17 cellular contexts compared by ENCODE assay signal in the genomic region with DNA sequence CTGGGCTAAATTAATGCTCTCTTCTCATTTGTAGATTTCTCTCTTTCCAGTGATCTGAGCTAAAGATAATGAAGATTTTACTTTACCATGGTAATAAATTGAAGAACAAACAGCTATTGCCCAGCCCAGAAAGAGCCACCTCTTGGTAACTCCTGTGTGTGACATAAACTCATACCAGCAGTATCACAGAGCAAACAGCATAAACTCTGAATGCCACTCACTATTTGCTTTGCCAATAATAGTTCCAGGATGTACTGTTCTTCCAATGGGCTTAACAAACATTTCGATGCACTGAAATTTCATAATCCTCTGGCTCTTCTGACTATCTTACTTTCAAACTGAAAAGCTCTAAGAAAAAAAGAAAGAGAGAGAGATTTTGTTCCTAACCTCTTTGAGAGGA.
DNase-seq lines count a peak whose midpoint lies in the region; ATAC-seq, FAIRE-seq and TF ChIP-seq lines count a peak whose summit lies in the region.
"Had no signal": no experiment of that assay in that cellular context is flagged by ENCODE, and none has a peak within 500 bp of the region (broad histone marks: within the 10 kb centered on the region; RNA-seq: fewer than 3 reads in every experiment).

No MANE protein-coding gene starts in this region.

- TF ChIP-seq EP300 in HepG2 (IDR thresholded peaks at IDR 0.05; ENCODE audit: low read depth in 2 of 2, low read length in 2 of 2) (no peak), HepG2 (CRISPR knock-in tag; IDR thresholded peaks at IDR 0.05; ENCODE audit: borderline replicate concordance) (no peak)

- DNase-seq in DMS53 treated with DMSO at 0.1 percent for 48 hours (lab: John Stamatoyannopoulos, UW; ENCODE audit: unreplicated experiment) (peak; percentile 11), body of pancreas (peak; percentile 17 to 62 (median 42)), HepG2 (ENCODE audit: low spot score) (peak; percentile 4), small intestine (peak; percentile 22), NCI-H2081 (lab: John Stamatoyannopoulos, UW) (no peak), NCI-H510A (lab: John Stamatoyannopoulos, UW) (no peak)
- DNase-seq in activated T-helper 1 cell treated with anti-CD3 and anti-CD28 coated beads, Interleukin-12 subunit alpha, Interleukin-12 subunit beta, Interleukin-2, Interleukin-4 antibody, amounts not matched to agents 30 ng/mL and 10 ng/mL and 1 ng/mL, durations not matched to agents 14 hours and 24 hours and 36 hours (ENCODE audit: low spot score), result no peak
- DNase-seq: BE2C; CD4-positive, alpha-beta memory T cell; DMS79 treated with DMSO at 0.1 percent for 48 hours; NCI-H1436 treated with DMSO at 0.1 percent for 48 hours; NCI-H2227 treated with DMSO at 0.1 percent for 48 hours; NCI-H524 treated with DMSO at 0.1 percent for 48 hours; SK-N-SH had no signal

- H3K4me1 ChIP-seq in body of pancreas (peaks cover 32% of the 10 kb centered on the region), HepG2 (ENCODE audit: insufficient read depth, low read length) (no peaks in the 10 kb centered on the region), small intestine (ENCODE audit: control insufficient read depth in 2 of 2, insufficient read depth in 1 of 2, low read depth in 1 of 2, low read length in 1 of 2) (no peaks in the 10 kb centered on the region)
- H3K4me1 ChIP-seq: BE2C, HAP-1 had no signal

- CTCF ChIA-PET in HepG2 (lab: Yijun Ruan, JAX; ENCODE audit: low intra/inter-chr PET ratio, low total read pairs), result interaction anchor here (0.6 kb wide), 1 partner anchor 676 kb away, joined by 4 read pairs; no protein-coding TSS in a partner anchor

- no peak overlapping the region for H3K27ac Mint-ChIP-seq in activated T-helper 1 cell treated with anti-CD3 and anti-CD28 coated beads, Interleukin-12 subunit alpha, Interleukin-12 subunit beta, Interleukin-2, Interleukin-4 antibody, amounts not matched to agents 30 ng/mL and 10 ng/mL and 1 ng/mL, durations not matched to agents 14 hours and 24 hours and 36 hours
- H3K27ac Mint-ChIP-seq: CD4-positive, alpha-beta memory T cell had no signal

- POLR2A ChIA-PET in HepG2 (lab: Yijun Ruan, JAX), result no interaction called here

- TF ChIP-seq RAD21 in HepG2 (CRISPR knock-in tag; IDR thresholded peaks at IDR 0.05), result no peak

- no peaks in the 10 kb centered on the region for H3K4me1 Mint-ChIP-seq in activated T-helper 1 cell treated with anti-CD3 and anti-CD28 coated beads, Interleukin-12 subunit alpha, Interleukin-12 subunit beta, Interleukin-2, Interleukin-4 antibody, amounts not matched to agents 30 ng/mL and 10 ng/mL and 1 ng/mL, durations not matched to agents 14 hours and 24 hours and 36 hours (ENCODE audit: low read depth)
- H3K4me1 Mint-ChIP-seq: CD4-positive, alpha-beta memory T cell had no signal

- no peaks in the 10 kb centered on the region for H3K9me3 Mint-ChIP-seq in activated T-helper 1 cell treated with anti-CD3 and anti-CD28 coated beads, Interleukin-12 subunit alpha, Interleukin-12 subunit beta, Interleukin-2, Interleukin-4 antibody, amounts not matched to agents 30 ng/mL and 10 ng/mL and 1 ng/mL, durations not matched to agents 14 hours and 24 hours and 36 hours

- TF ChIP-seq CTCF in body of pancreas (IDR thresholded peaks at IDR 0.05) (peak in 2 of 7 experiments; percentile 17 to 21), HepG2 (CRISPR knock-in tag; IDR thresholded peaks at IDR 0.05) (no peak)

- H3K79me2 ChIP-seq in HepG2 (ENCODE audit: insufficient read depth, low read length), result no peaks in the 10 kb centered on the region

- no peak overlapping the region for H3K4me3 Mint-ChIP-seq in activated T-helper 1 cell treated with anti-CD3 and anti-CD28 coated beads, Interleukin-12 subunit alpha, Interleukin-12 subunit beta, Interleukin-2, Interleukin-4 antibody, amounts not matched to agents 30 ng/mL and 10 ng/mL and 1 ng/mL, durations not matched to agents 14 hours and 24 hours and 36 hours
- H3K4me3 Mint-ChIP-seq: CD4-positive, alpha-beta memory T cell had no signal

- 14 to 17% methylated on average over 1 of the region's 1 CpG for whole genome bisulfite sequencing in body of pancreas, 2 donors
- 3% methylated on average over 1 of the region's 1 CpG for WGBS in HepG2 (ENCODE audit: low lambda C conversion rate)
- 11 to 63% (median 36%) methylated on average over 1 of the region's 1 CpG for WGBS in small intestine, 3 donors

- H3K27me3 ChIP-seq in body of pancreas, result no peaks in the 10 kb centered on the region
- H3K27me3 ChIP-seq in HepG2 (ENCODE audit: control insufficient read depth in 1 of 2, insufficient read depth in 2 of 2, low read length in 2 of 2), result no peaks in the 10 kb centered on the region
- H3K27me3 ChIP-seq in small intestine (ENCODE audit: control insufficient read depth in 2 of 2, insufficient read depth in 2 of 2, low read length in 2 of 2), result peaks cover 0 to 2% of the 10 kb centered on the region in 2 donors
- H3K27me3 ChIP-seq: BE2C had no signal

- no peaks in the 10 kb centered on the region for H3K9me3 ChIP-seq in body of pancreas
- no peaks in the 10 kb centered on the region for H3K9me3 ChIP-seq in HepG2 (ENCODE audit: low read length)
- H3K9me3 ChIP-seq in small intestine (ENCODE audit: control insufficient read depth, low read depth), result no peaks in the 10 kb centered on the region
- H3K9me3 ChIP-seq: BE2C, HAP-1, SK-N-SH had no signal

- no peaks in the 10 kb centered on the region for H3K36me3 Mint-ChIP-seq in activated T-helper 1 cell treated with anti-CD3 and anti-CD28 coated beads, Interleukin-12 subunit alpha, Interleukin-12 subunit beta, Interleukin-2, Interleukin-4 antibody, amounts not matched to agents 30 ng/mL and 10 ng/mL and 1 ng/mL, durations not matched to agents 14 hours and 24 hours and 36 hours (ENCODE audit: low read depth)
- H3K36me3 Mint-ChIP-seq: CD4-positive, alpha-beta memory T cell had no signal

- H3K9ac ChIP-seq in HepG2 (ENCODE audit: insufficient read depth, low read depth, low read length), result no peak overlapping the region
- H3K9ac ChIP-seq: SK-N-SH had no signal

- no peak overlapping the region for H3K4me2 ChIP-seq in HepG2 (ENCODE audit: low read depth, low read length)
- H3K4me2 ChIP-seq: SK-N-SH had no signal

- H3K4me3 ChIP-seq in body of pancreas (no peak overlapping the region), HepG2 (replicated peaks in 1 of 3; ENCODE audit: insufficient read depth in 1 of 3, low read depth in 2 of 3, low read length in 3 of 3) (no peak overlapping the region), small intestine (ENCODE audit: low read depth in 1 of 2, low read length in 2 of 2) (no peak overlapping the region)
- H3K4me3 ChIP-seq: HAP-1 had no signal

- in situ Hi-C loops in HepG2 (cut with HindIII; ENCODE audit: extremely low pct_ligation_motif_present, low pct_unique_long_range_greater_than_20kb), result no loop called here

- H3K36me3 ChIP-seq in body of pancreas (replicated peaks in 1 of 2; ENCODE audit: insufficient read depth in 1 of 2, low read depth in 2 of 2), result no peaks in the 10 kb centered on the region
- H3K36me3 ChIP-seq in HepG2 (replicated peaks in 1 of 2; ENCODE audit: control insufficient read depth in 1 of 2, insufficient read depth in 2 of 2, low read length in 2 of 2), result no peaks in the 10 kb centered on the region
- H3K36me3 ChIP-seq in small intestine (ENCODE audit: control insufficient read depth in 2 of 2, insufficient read depth in 2 of 2, low read length in 2 of 2), result no peaks in the 10 kb centered on the region
- H3K36me3 ChIP-seq: BE2C, HAP-1 had no signal

- intact Hi-C loops in body of pancreas (cut with DNase I), result no loop called here
- intact Hi-C loops in HepG2 (cut with micrococcal nuclease; ENCODE audit: unreplicated experiment), result no loop called here
- intact Hi-C loops in activated T-helper 1 cell treated with anti-CD3 and anti-CD28 coated beads, Interleukin-12 subunit alpha, Interleukin-12 subunit beta, Interleukin-2, Interleukin-4 antibody, amounts not matched to agents 30 ng/mL and 10 ng/mL and 1 ng/mL, durations not matched to agents 14 hours and 24 hours and 36 hours (cut with micrococcal nuclease), result no loop called here

- H3K27ac ChIP-seq in body of pancreas, result peak overlapping the region in 3 of 4 donors; percentile 3 to 57 (median 56)
- no peak overlapping the region for H3K27ac ChIP-seq in HepG2 (ENCODE audit: extremely low read length, insufficient read depth, low read length)
- no peak overlapping the region for H3K27ac ChIP-seq in small intestine (ENCODE audit: low read depth in 1 of 2, low read length in 1 of 2)

- TF ChIP-seq POLR2A in body of pancreas (IDR thresholded peaks at IDR 0.05), result no peak
- TF ChIP-seq POLR2A in HepG2 (IDR thresholded peaks at IDR 0.05; ENCODE audit: insufficient read depth in 1 of 2, low read depth in 2 of 2, low read length in 2 of 2), result no peak

- no peaks in the 10 kb centered on the region for H4K20me1 ChIP-seq in HepG2 (ENCODE audit: insufficient read depth, low read length)

- no TSS peak for BruUV-seq in HepG2 (replicated peaks; lab: Mats Ljungman, UMichigan)

- ATAC-seq in body of pancreas (peak; percentile 97), HepG2 (no peak)
- ATAC-seq: Panc1, Right ventricle myocardium inferior had no signal

- no peak overlapping the region for H2AFZ ChIP-seq in HepG2 (ENCODE audit: low read length)

- H3K27me3 Mint-ChIP-seq in activated T-helper 1 cell treated with anti-CD3 and anti-CD28 coated beads, Interleukin-12 subunit alpha, Interleukin-12 subunit beta, Interleukin-2, Interleukin-4 antibody, amounts not matched to agents 30 ng/mL and 10 ng/mL and 1 ng/mL, durations not matched to agents 14 hours and 24 hours and 36 hours (ENCODE audit: insufficient read depth), result no peaks in the 10 kb centered on the region
- H3K27me3 Mint-ChIP-seq: CD4-positive, alpha-beta memory T cell had no signal

- FAIRE-seq in HepG2 (lab: Jason Lieb, UNC), result no peak
- FAIRE-seq in small intestine (lab: Jason Lieb, UNC), result no peak

TF ChIP-seq in HepG2, 621 proteins besides CTCF, POLR2A, EP300 and RAD21 (continues in another document):
- no peak for TF ChIP-seq ZNF30 (CRISPR knock-in tag; IDR thresholded peaks at IDR 0.05)
- TF ChIP-seq, protein P1, sequence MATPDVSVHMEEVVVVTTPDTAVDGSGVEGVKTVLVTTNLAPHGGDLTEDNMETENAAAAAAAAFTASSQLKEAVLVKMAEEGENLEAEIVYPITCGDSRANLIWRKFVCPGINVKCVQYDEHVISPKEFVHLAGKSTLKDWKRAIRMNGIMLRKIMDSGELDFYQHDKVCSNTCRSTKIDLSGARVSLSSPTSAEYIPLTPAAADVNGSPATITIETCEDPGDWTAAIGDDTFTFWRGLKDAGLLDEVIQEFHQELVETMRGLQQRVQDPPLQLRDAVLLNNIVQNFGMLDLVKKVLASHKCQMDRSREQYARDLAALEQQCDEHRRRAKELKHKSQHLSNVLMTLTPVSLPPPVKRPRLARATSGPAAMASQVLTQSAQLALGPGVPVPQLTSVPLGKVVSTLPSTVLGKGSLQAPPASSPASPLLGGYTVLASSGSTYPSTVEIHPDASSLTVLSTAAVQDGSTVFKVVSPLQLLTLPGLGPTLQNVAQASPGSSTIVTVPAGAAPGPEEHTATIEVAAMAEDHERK (CRISPR knock-in tag; IDR thresholded peaks at IDR 0.05; ENCODE audit: low read depth), result no peak
- TF ChIP-seq ARID2 (CRISPR knock-in tag; IDR thresholded peaks at IDR 0.05; ENCODE audit: borderline replicate concordance), result no peak
- TF ChIP-seq KLF6 (CRISPR knock-in tag; IDR thresholded peaks at IDR 0.05), result no peak

Comparison
In these comparisons a context has a peak if more than half of its experiments do, and no peak if none do; other contexts are left out.
1. DNase-seq: peak in DMS53 treated with DMSO at 0.1 percent for 48 hours (single experiment), body of pancreas (4 of 4), HepG2 (single experiment) and small intestine (single experiment); none in NCI-H2081 (0 of 2), NCI-H510A (single experiment) and activated T-helper 1 cell treated with anti-CD3 and anti-CD28 coated beads, Interleukin-12 subunit alpha, Interleukin-12 subunit beta, Interleukin-2, Interleukin-4 antibody, amounts not matched to agents 30 ng/mL and 10 ng/mL and 1 ng/mL, durations not matched to agents 14 hours and 24 hours and 36 hours (single experiment).
2. H3K27ac ChIP-seq: peak in body of pancreas (3 of 4); none in HepG2 (single experiment) and small intestine (0 of 2).